Comparison of ENCODE assay signal across 9 cellular contexts in genomic region chr14:24329736-24330135, GRCh38. TPM values are rescaled to one million over a fixed set of nuclear protein-coding genes. Genes with fewer than 3 reads are reported as not detected.
DNase-seq lines count a peak whose midpoint lies in the region; ATAC-seq and TF ChIP-seq lines count a peak whose summit lies in the region.
"Had no signal": no experiment of that assay in that cellular context is flagged by ENCODE, and none has a peak within 500 bp of the region (broad histone marks: within the 10 kb centered on the region; RNA-seq: fewer than 3 reads in every experiment).

No MANE protein-coding gene starts in this region.

- DNase-seq in Jurkat, Clone E6-1 (ENCODE audit: low read depth, low spot score) = peak; percentile 33
- peak; percentile 52 for DNase-seq in activated CD4-positive, alpha-beta T cell treated with anti-CD3 and anti-CD28 coated beads, Interleukin-2, amount 10 ng/mL, durations not matched to agents 7 days and 5 days
- peak; percentile 60 to 82 for DNase-seq in central memory CD8-positive, alpha-beta T cell (ENCODE audit: low spot score in 2 of 2)
- DNase-seq in stimulated activated CD8-positive, alpha-beta memory T cell treated with anti-CD3 and anti-CD28 coated beads, Interleukin-12 subunit alpha, Interleukin-12 subunit beta, amount 100 ng/mL, for 1 hour (ENCODE audit: low read depth) = peak; percentile 50
- DNase-seq in progenitor cell of endocrine pancreas (ENCODE audit: low spot score, unreplicated experiment) (no peak), MCF 10A (ENCODE audit: unreplicated experiment) (no peak), HAP-1 (ENCODE audit: low spot score in 2 of 2) (no peak)

- no peaks in the 10 kb centered on the region for H3K9me3 ChIP-seq in HAP-1

- no peaks in the 10 kb centered on the region for H3K36me3 ChIP-seq in HAP-1 (replicated peaks)

- H3K4me1 ChIP-seq in HAP-1 = peaks cover 3% of the 10 kb centered on the region; the same call in 1 of the 2 replicates

- POLR2A ChIA-PET in activated CD4-positive, alpha-beta T cell treated with anti-CD3 and anti-CD28 coated beads, Interleukin-2, amount 10 ng/mL, durations not matched to agents 7 days and 5 days (lab: Charles Lee) = no interaction called here
- POLR2A ChIA-PET in MCF 10A (lab: Yijun Ruan, JAX) = no interaction called here

- peak; percentile 87 for ATAC-seq in central memory CD8-positive, alpha-beta T cell (replicated peaks; ENCODE audit: extremely low read depth, poor library complexity, severe bottlenecking)
- ATAC-seq in GM19463 (IDR thresholded peaks at IDR 0.05; ENCODE audit: unreplicated experiment) = no peak

- in situ Hi-C loops in HAP-1 (cut with MboI; ENCODE audit: low sequenced_read_pairs) = loop anchor here (5.0 to 25.0 kb wide), 2 partner anchors 103 to 358 kb away; no protein-coding TSS in a partner anchor

- peaks cover 29% of the 10 kb centered on the region for H3K27me3 Mint-ChIP-seq in activated CD4-positive, alpha-beta T cell treated with anti-CD3 and anti-CD28 coated beads, Interleukin-2, amount 10 ng/mL, durations not matched to agents 7 days and 5 days
- H3K27me3 Mint-ChIP-seq in central memory CD8-positive, alpha-beta T cell = peaks cover 2% of the 10 kb centered on the region
- H3K27me3 Mint-ChIP-seq in progenitor cell of endocrine pancreas = peaks cover 68% of the 10 kb centered on the region
- peaks cover 2% of the 10 kb centered on the region for H3K27me3 Mint-ChIP-seq in MCF 10A (ENCODE audit: insufficient read depth, unreplicated experiment)

- H3K36me3 Mint-ChIP-seq in activated CD4-positive, alpha-beta T cell treated with anti-CD3 and anti-CD28 coated beads, Interleukin-2, amount 10 ng/mL, durations not matched to agents 7 days and 5 days (ENCODE audit: low read depth) = no peaks in the 10 kb centered on the region
- H3K36me3 Mint-ChIP-seq in central memory CD8-positive, alpha-beta T cell (ENCODE audit: insufficient read depth) = peaks cover 21% of the 10 kb centered on the region
- H3K36me3 Mint-ChIP-seq in progenitor cell of endocrine pancreas (ENCODE audit: insufficient read depth) = no peaks in the 10 kb centered on the region
- peaks cover 6% of the 10 kb centered on the region for H3K36me3 Mint-ChIP-seq in MCF 10A (ENCODE audit: insufficient read depth, unreplicated experiment)

- 0 out of 2 replicates have a peak, but pooled peaks cover 2% of the 10 kb centered on the region for H3K27me3 ChIP-seq in HAP-1 (ENCODE audit: low read depth)

- H3K27ac Mint-ChIP-seq in activated CD4-positive, alpha-beta T cell treated with anti-CD3 and anti-CD28 coated beads, Interleukin-2, amount 10 ng/mL, durations not matched to agents 7 days and 5 days = no peak overlapping the region
- H3K27ac Mint-ChIP-seq in central memory CD8-positive, alpha-beta T cell (ENCODE audit: low read depth) = peak overlapping the region; percentile 79
- H3K27ac Mint-ChIP-seq in progenitor cell of endocrine pancreas = no peak overlapping the region
- H3K27ac Mint-ChIP-seq in MCF 10A (ENCODE audit: low read depth, unreplicated experiment) = no peak overlapping the region

- peaks cover 57% of the 10 kb centered on the region for H3K4me1 Mint-ChIP-seq in activated CD4-positive, alpha-beta T cell treated with anti-CD3 and anti-CD28 coated beads, Interleukin-2, amount 10 ng/mL, durations not matched to agents 7 days and 5 days
- peaks cover 56% of the 10 kb centered on the region for H3K4me1 Mint-ChIP-seq in central memory CD8-positive, alpha-beta T cell
- H3K4me1 Mint-ChIP-seq in progenitor cell of endocrine pancreas (ENCODE audit: low read depth) = peaks cover 3% of the 10 kb centered on the region
- peaks cover 7% of the 10 kb centered on the region for H3K4me1 Mint-ChIP-seq in MCF 10A (ENCODE audit: insufficient read depth, unreplicated experiment)

- intact Hi-C loops in MCF 10A (cut with micrococcal nuclease) = no loop called here

- TF ChIP-seq CTCF in progenitor cell of endocrine pancreas (IDR thresholded peaks at IDR 0.05; ENCODE audit: unreplicated experiment) (no peak), MCF 10A (IDR thresholded peaks at IDR 0.05; ENCODE audit: unreplicated experiment) (no peak)

- no peaks in the 10 kb centered on the region for H3K9me3 Mint-ChIP-seq in activated CD4-positive, alpha-beta T cell treated with anti-CD3 and anti-CD28 coated beads, Interleukin-2, amount 10 ng/mL, durations not matched to agents 7 days and 5 days
- no peaks in the 10 kb centered on the region for H3K9me3 Mint-ChIP-seq in central memory CD8-positive, alpha-beta T cell
- H3K9me3 Mint-ChIP-seq in progenitor cell of endocrine pancreas (ENCODE audit: low read depth) = no peaks in the 10 kb centered on the region
- H3K9me3 Mint-ChIP-seq in MCF 10A (ENCODE audit: unreplicated experiment) = no peaks in the 10 kb centered on the region

- BruUV-seq in MCF 10A (replicated peaks; lab: Mats Ljungman, UMichigan) = no TSS peak

- H3K4me3 ChIP-seq in Jurkat, Clone E6-1 (ENCODE audit: low read length) = no peak overlapping the region
- H3K4me3 ChIP-seq in HAP-1 = no peak overlapping the region

- H3K4me3 Mint-ChIP-seq in activated CD4-positive, alpha-beta T cell treated with anti-CD3 and anti-CD28 coated beads, Interleukin-2, amount 10 ng/mL, durations not matched to agents 7 days and 5 days = no peak overlapping the region
- H3K4me3 Mint-ChIP-seq in central memory CD8-positive, alpha-beta T cell = peak overlapping the region; percentile 53
- no peak overlapping the region for H3K4me3 Mint-ChIP-seq in progenitor cell of endocrine pancreas (ENCODE audit: low read depth)
- H3K4me3 Mint-ChIP-seq in MCF 10A (ENCODE audit: unreplicated experiment) = no peak overlapping the region

- CTCF ChIA-PET in activated CD4-positive, alpha-beta T cell treated with anti-CD3 and anti-CD28 coated beads, Interleukin-2, amount 10 ng/mL, durations not matched to agents 7 days and 5 days (lab: Charles Lee) = interaction anchor here (1.0 to 13.5 kb wide), 8 partner anchors 9 to 107 kb away, joined by 3 to 136 read pairs (median 7); partner anchors contain the start of genes CIDEB, LTB4R, LTB4R2 and RIPK3
- CTCF ChIA-PET in MCF 10A (lab: Yijun Ruan, JAX) = interaction anchor here (0.6 to 16.6 kb wide), 12 partner anchors 10 to 972 kb away, joined by 3 to 626 read pairs (median 6); partner anchors contain the start of genes CBLN3, CIDEB, KHNYN and LTB4R

RNA-seq across cellular contexts. Expression of gene ADCY4, which starts 5.1 kb away (rescaled TPM):
- polyA plus RNA-seq in Jurkat, Clone E6-1 (2012; ENCODE audit: insufficient read depth, insufficient read length) = not detected
- total RNA-seq in activated CD4-positive, alpha-beta T cell treated with anti-CD3 and anti-CD28 coated beads, Interleukin-2, amount 10 ng/mL, durations not matched to agents 7 days and 5 days = 1 to 10 TPM; 4.1 to 5.3 TPM
- total RNA-seq in progenitor cell of endocrine pancreas = 0.46 and 0.75 TPM in 2 replicates
- total RNA-seq in MCF 10A (2022) = not detected in 2 replicates

RNA-seq across cellular contexts. Expression of gene RIPK3, which starts 10.1 kb away (rescaled TPM):
- 7.0 TPM for polyA plus RNA-seq in Jurkat, Clone E6-1 (2012; ENCODE audit: insufficient read depth, insufficient read length)
- 10 to 100 TPM; 37.5 to 41.4 TPM for total RNA-seq in activated CD4-positive, alpha-beta T cell treated with anti-CD3 and anti-CD28 coated beads, Interleukin-2, amount 10 ng/mL, durations not matched to agents 7 days and 5 days
- total RNA-seq in progenitor cell of endocrine pancreas = 0.62 and 1.5 TPM in 2 replicates
- not detected in 2 replicates for total RNA-seq in MCF 10A (2022)
- total RNA-seq: LHCN-M2 had no signal

RNA-seq across cellular contexts. Expression of gene LTB4R, which starts 18.4 kb away (rescaled TPM):
- polyA plus RNA-seq in Jurkat, Clone E6-1 (2012; ENCODE audit: insufficient read depth, insufficient read length) = 10.9 TPM
- total RNA-seq in activated CD4-positive, alpha-beta T cell treated with anti-CD3 and anti-CD28 coated beads, Interleukin-2, amount 10 ng/mL, durations not matched to agents 7 days and 5 days = 10 to 100 TPM; 26.6 to 28.3 TPM
- total RNA-seq in progenitor cell of endocrine pancreas = 8.4 TPM in 2 replicates
- 15.8 and 19.9 TPM in 2 replicates for total RNA-seq in MCF 10A (2022)

RNA-seq across cellular contexts. Expression of gene LTB4R2, which starts 19.8 kb away (rescaled TPM):
- 12.5 TPM for polyA plus RNA-seq in Jurkat, Clone E6-1 (2012; ENCODE audit: insufficient read depth, insufficient read length)
- 10 to 100 TPM; 18.6 to 21.7 TPM for total RNA-seq in activated CD4-positive, alpha-beta T cell treated with anti-CD3 and anti-CD28 coated beads, Interleukin-2, amount 10 ng/mL, durations not matched to agents 7 days and 5 days
- total RNA-seq in progenitor cell of endocrine pancreas (11.0 and 11.3 TPM in 2 replicates), MCF 10A (2022) (21.7 and 23.8 TPM in 2 replicates)

RNA-seq across cellular contexts. Expression of gene CIDEB, which starts 22.0 kb away (rescaled TPM):
- 15.1 TPM for polyA plus RNA-seq in Jurkat, Clone E6-1 (2012; ENCODE audit: insufficient read depth, insufficient read length)
- 10 to 100 TPM; 28.7 to 30.9 TPM for total RNA-seq in activated CD4-positive, alpha-beta T cell treated with anti-CD3 and anti-CD28 coated beads, Interleukin-2, amount 10 ng/mL, durations not matched to agents 7 days and 5 days
- total RNA-seq in progenitor cell of endocrine pancreas (1.9 and 3.0 TPM in 2 replicates), MCF 10A (2022) (0.52 and 1.3 TPM in 2 replicates)

Comparison
In these comparisons a context has a peak if more than half of its experiments do, and no peak if none do; other contexts are left out.
1. DNase-seq: peak in Jurkat, Clone E6-1 (single experiment), activated CD4-positive, alpha-beta T cell treated with anti-CD3 and anti-CD28 coated beads, Interleukin-2, amount 10 ng/mL, durations not matched to agents 7 days and 5 days (single experiment), central memory CD8-positive, alpha-beta T cell (2 of 2) and stimulated activated CD8-positive, alpha-beta memory T cell treated with anti-CD3 and anti-CD28 coated beads, Interleukin-12 subunit alpha, Interleukin-12 subunit beta, amount 100 ng/mL, for 1 hour (single experiment); none in progenitor cell of endocrine pancreas (single experiment), MCF 10A (single experiment) and HAP-1 (0 of 2).
2. RNA of gene RIPK3, which starts 10.1 kb away (total RNA-seq): 37.5 to 41.4 TPM in activated CD4-positive, alpha-beta T cell treated with anti-CD3 and anti-CD28 coated beads, Interleukin-2, amount 10 ng/mL, durations not matched to agents 7 days and 5 days; 0.62 to 1.5 TPM in progenitor cell of endocrine pancreas and not detected in MCF 10A; every median in the first group is over 10 times any median in the second.